29 cellular contexts compared by ENCODE assay signal in genomic region chr13:41490616-41491015, GRCh38. TPM values are rescaled to one million over a fixed set of nuclear protein-coding genes. Genes with fewer than 3 reads are reported as not detected.
A peak's percentile ranks its signal among the peaks of the same experiment; 100 is the strongest.
DNase-seq lines count a peak whose midpoint lies in the region; FAIRE-seq lines count a peak whose summit lies in the region.
"Had no signal": no experiment of that assay in that cellular context is flagged by ENCODE, and none has a peak within 500 bp of the region (broad histone marks: within the 10 kb centered on the region; RNA-seq: fewer than 3 reads in every experiment).

No MANE protein-coding gene starts in this region.

- no peak overlapping the region for H3K4me2 ChIP-seq in trophoblast cell (ENCODE audit: low read length)

- H3K9me3 ChIP-seq in CD4-positive, alpha-beta memory T cell (ENCODE audit: control insufficient read depth in 1 of 2, low read length in 2 of 2) = no peaks in the 10 kb centered on the region
- H3K9me3 ChIP-seq in trophoblast cell (ENCODE audit: insufficient read depth, low read depth, low read length) = no peaks in the 10 kb centered on the region
- H3K9me3 ChIP-seq: mucosa of descending colon, SJSA1, testis, uterus had no signal

- CTCF ChIA-PET in activated CD4-positive, alpha-beta memory T cell treated with anti-CD3 and anti-CD28 coated beads, Interleukin-2, amount 10 ng/mL, durations not matched to agents 7 days and 5 days (lab: Charles Lee) = interaction anchor here (0.7 to 3.0 kb wide), 4 partner anchors 16 to 136 kb away, joined by 3 to 16 read pairs (median 3); no protein-coding TSS in a partner anchor
- CTCF ChIA-PET in activated CD4-positive, alpha-beta memory T cell treated with anti-CD3 and anti-CD28 coated beads for 36 hours (lab: Charles Lee) = interaction anchor here (0.6 kb wide), 1 partner anchor 51 kb away, joined by 3 read pairs; no protein-coding TSS in a partner anchor
- CTCF ChIA-PET in CD4-positive, alpha-beta memory T cell (lab: Charles Lee; ENCODE audit: partially characterized antibody) = interaction anchor here (0.7 to 4.6 kb wide), 5 partner anchors 9 to 162 kb away, joined by 3 to 51 read pairs (median 4); partner anchors contain the start of gene RGCC

- H2AFZ ChIP-seq in trophoblast cell (ENCODE audit: insufficient read depth, low read length, poor library complexity) = no peak overlapping the region

- H3K79me1 ChIP-seq in trophoblast cell (ENCODE audit: low read length) = peaks cover 3% of the 10 kb centered on the region

- H3K79me2 ChIP-seq in trophoblast cell (ENCODE audit: control insufficient read depth, insufficient read depth, low read length, poor library complexity) = no peaks in the 10 kb centered on the region

- no peaks in the 10 kb centered on the region for H3K36me3 Mint-ChIP-seq in activated CD4-positive, alpha-beta memory T cell treated with anti-CD3 and anti-CD28 coated beads, Interleukin-2, amount 10 ng/mL, durations not matched to agents 7 days and 5 days (ENCODE audit: low read depth)
- H3K36me3 Mint-ChIP-seq in activated CD4-positive, alpha-beta memory T cell treated with anti-CD3 and anti-CD28 coated beads for 36 hours = peaks cover 1% of the 10 kb centered on the region
- H3K36me3 Mint-ChIP-seq in CD4-positive, alpha-beta memory T cell = peaks cover 0 to 8% of the 10 kb centered on the region in 2 donors
- peaks cover 8% of the 10 kb centered on the region for H3K36me3 Mint-ChIP-seq in activated naive CD8-positive, alpha-beta T cell treated with anti-CD3 and anti-CD28 coated beads for 36 hours

- no peaks in the 10 kb centered on the region for H3K27me3 Mint-ChIP-seq in activated CD4-positive, alpha-beta memory T cell treated with anti-CD3 and anti-CD28 coated beads, Interleukin-2, amount 10 ng/mL, durations not matched to agents 7 days and 5 days
- H3K27me3 Mint-ChIP-seq in activated CD4-positive, alpha-beta memory T cell treated with anti-CD3 and anti-CD28 coated beads for 36 hours = no peaks in the 10 kb centered on the region
- no peaks in the 10 kb centered on the region for H3K27me3 Mint-ChIP-seq in CD4-positive, alpha-beta memory T cell
- H3K27me3 Mint-ChIP-seq in activated naive CD8-positive, alpha-beta T cell treated with anti-CD3 and anti-CD28 coated beads for 36 hours = no peaks in the 10 kb centered on the region
- H3K27me3 Mint-ChIP-seq: activated T-cell treated with anti-CD3 and anti-CD28 coated beads, Interleukin-2, amount 50 U/mL, for 24 hours had no signal

- no peak overlapping the region for H3K4me3 Mint-ChIP-seq in activated CD4-positive, alpha-beta memory T cell treated with anti-CD3 and anti-CD28 coated beads, Interleukin-2, amount 10 ng/mL, durations not matched to agents 7 days and 5 days
- no peak overlapping the region for H3K4me3 Mint-ChIP-seq in activated CD4-positive, alpha-beta memory T cell treated with anti-CD3 and anti-CD28 coated beads for 36 hours
- H3K4me3 Mint-ChIP-seq in CD4-positive, alpha-beta memory T cell = peak overlapping the region in 2 of 8 donors; percentile 30 to 61
- H3K4me3 Mint-ChIP-seq in activated naive CD8-positive, alpha-beta T cell treated with anti-CD3 and anti-CD28 coated beads for 36 hours = no peak overlapping the region
- H3K4me3 Mint-ChIP-seq: activated T-cell treated with anti-CD3 and anti-CD28 coated beads, Interleukin-2, amount 50 U/mL, for 24 hours had no signal

- H3K27ac Mint-ChIP-seq in activated CD4-positive, alpha-beta memory T cell treated with anti-CD3 and anti-CD28 coated beads, Interleukin-2, amount 10 ng/mL, durations not matched to agents 7 days and 5 days = peak overlapping the region; percentile 33
- H3K27ac Mint-ChIP-seq in activated CD4-positive, alpha-beta memory T cell treated with anti-CD3 and anti-CD28 coated beads for 36 hours = no peak overlapping the region
- peak overlapping the region; percentile 65 to 90 (median 75) for H3K27ac Mint-ChIP-seq in CD4-positive, alpha-beta memory T cell
- H3K27ac Mint-ChIP-seq in activated naive CD8-positive, alpha-beta T cell treated with anti-CD3 and anti-CD28 coated beads for 36 hours = peak overlapping the region; percentile 60
- H3K27ac Mint-ChIP-seq: activated T-cell treated with anti-CD3 and anti-CD28 coated beads, Interleukin-2, amount 50 U/mL, for 24 hours had no signal

- H3K23ac ChIP-seq in trophoblast cell (ENCODE audit: low read length) = no peak overlapping the region

- H3K4me3 ChIP-seq in CD4-positive, alpha-beta memory T cell (ENCODE audit: low read length in 2 of 2) = no peak overlapping the region
- H3K4me3 ChIP-seq in trophoblast cell (ENCODE audit: low read depth, low read length) = no peak overlapping the region
- H3K4me3 ChIP-seq: ascending aorta, mucosa of descending colon, SJSA1, testis, uterus had no signal

- no CpG with 5 or more reads among the region's 1 CpG for WGBS in trophoblast cell (ENCODE audit: extremely low coverage, insufficient coverage, insufficient read length)

- no peak for FAIRE-seq in frontal cortex (lab: Jason Lieb, UNC)
- FAIRE-seq: GM12892, HTR-8/SVneo had no signal

- no peak overlapping the region for H3K18ac ChIP-seq in trophoblast cell (ENCODE audit: low read length)

- no peak overlapping the region for H2BK120ac ChIP-seq in trophoblast cell (ENCODE audit: insufficient read depth, low read length, poor library complexity)

- no peak overlapping the region for H2BK12ac ChIP-seq in trophoblast cell (ENCODE audit: low read length)

- DNase-seq in activated CD4-positive, alpha-beta memory T cell treated with anti-CD3 and anti-CD28 coated beads, Interleukin-2, amount 10 ng/mL, durations not matched to agents 7 days and 5 days = no peak
- no peak for DNase-seq in activated CD4-positive, alpha-beta memory T cell treated with anti-CD3 and anti-CD28 coated beads for 36 hours
- DNase-seq in CD4-positive, alpha-beta memory T cell = no peak
- no peak for DNase-seq in activated naive CD8-positive, alpha-beta T cell treated with anti-CD3 and anti-CD28 coated beads for 36 hours
- DNase-seq in trophoblast cell = peak; percentile 59 to 81
- DNase-seq in NCI-H187 treated with DMSO at 0.1 percent for 48 hours (lab: John Stamatoyannopoulos, UW) = no peak
- no peak for DNase-seq in ureter (ENCODE audit: low spot score)
- no peak for DNase-seq in frontal cortex (ENCODE audit: low spot score in 2 of 2)
- DNase-seq: activated T-cell treated with anti-CD3 and anti-CD28 coated beads, Interleukin-2, amount 50 U/mL, for 24 hours; COR-L47; effector CD8-positive, alpha-beta T cell; immature natural killer cell; left colon; mucosa of descending colon; NCI-H1048; NCI-H1694 treated with DMSO at 0.1 percent for 48 hours; NCI-H2171; NCI-H510A; RPMI8226; stimulated activated naive CD4-positive, alpha-beta T cell; testis; uterus had no signal

- H2BK5ac ChIP-seq in trophoblast cell (ENCODE audit: low read depth, low read length, poor library complexity) = no peak overlapping the region

- no peak overlapping the region for H3K9ac ChIP-seq in trophoblast cell (ENCODE audit: low read length)

- H3K4me1 Mint-ChIP-seq in activated CD4-positive, alpha-beta memory T cell treated with anti-CD3 and anti-CD28 coated beads, Interleukin-2, amount 10 ng/mL, durations not matched to agents 7 days and 5 days = peaks cover 40% of the 10 kb centered on the region
- H3K4me1 Mint-ChIP-seq in activated CD4-positive, alpha-beta memory T cell treated with anti-CD3 and anti-CD28 coated beads for 36 hours (ENCODE audit: low read depth) = peaks cover 56% of the 10 kb centered on the region
- H3K4me1 Mint-ChIP-seq in CD4-positive, alpha-beta memory T cell = peaks cover 35 to 60% (median 45%) of the 10 kb centered on the region in 4 donors
- H3K4me1 Mint-ChIP-seq in activated naive CD8-positive, alpha-beta T cell treated with anti-CD3 and anti-CD28 coated beads for 36 hours = peaks cover 65% of the 10 kb centered on the region

- POLR2A ChIA-PET in activated CD4-positive, alpha-beta memory T cell treated with anti-CD3 and anti-CD28 coated beads, Interleukin-2, amount 10 ng/mL, durations not matched to agents 7 days and 5 days (lab: Charles Lee) = interaction anchor here (1.1 kb wide), 1 partner anchor 9 kb away, joined by 3 read pairs; no protein-coding TSS in a partner anchor
- POLR2A ChIA-PET in activated CD4-positive, alpha-beta memory T cell treated with anti-CD3 and anti-CD28 coated beads for 36 hours (lab: Charles Lee) = interaction anchor here (3.8 kb wide), 1 partner anchor 26 kb away, joined by 21 read pairs; no protein-coding TSS in a partner anchor
- POLR2A ChIA-PET in CD4-positive, alpha-beta memory T cell (lab: Charles Lee; ENCODE audit: partially characterized antibody) = interaction anchor here (7.7 to 8.1 kb wide), 2 partner anchors 26 to 32 kb away, joined by 79 to 130 read pairs; partner anchors contain the start of gene RGCC

- H4K91ac ChIP-seq in trophoblast cell (ENCODE audit: low read depth, low read length) = no peak overlapping the region

- no peaks in the 10 kb centered on the region for H3K36me3 ChIP-seq in CD4-positive, alpha-beta memory T cell (ENCODE audit: insufficient read depth, low read length)
- H3K36me3 ChIP-seq in trophoblast cell (ENCODE audit: control insufficient read depth in 1 of 2, insufficient read depth in 2 of 2, low read length in 2 of 2) = no peaks in the 10 kb centered on the region
- H3K36me3 ChIP-seq: ascending aorta, SJSA1, uterus had no signal

- H3K4me1 ChIP-seq in CD4-positive, alpha-beta memory T cell (ENCODE audit: insufficient read depth, low read length) = peaks cover 65% of the 10 kb centered on the region
- H3K4me1 ChIP-seq in trophoblast cell (ENCODE audit: control insufficient read depth in 1 of 2, insufficient read depth in 2 of 2, low read length in 2 of 2) = peaks cover 4 to 12% of the 10 kb centered on the region in 2 experiments
- H3K4me1 ChIP-seq: uterus had no signal

- no peak overlapping the region for H4K8ac ChIP-seq in trophoblast cell (ENCODE audit: low read depth, low read length)

- H3K27ac ChIP-seq in CD4-positive, alpha-beta memory T cell (ENCODE audit: low read depth, low read length) = no peak overlapping the region
- no peak overlapping the region for H3K27ac ChIP-seq in trophoblast cell (ENCODE audit: low read depth, low read length)
- H3K27ac ChIP-seq: ascending aorta, epithelial cell of prostate, SJSA1, testis, uterus had no signal

- intact Hi-C loops in activated CD4-positive, alpha-beta memory T cell treated with anti-CD3 and anti-CD28 coated beads for 36 hours (cut with micrococcal nuclease) = no loop called here
- intact Hi-C loops in CD4-positive, alpha-beta memory T cell (cut with micrococcal nuclease) = no loop called here

- H2AK5ac ChIP-seq in trophoblast cell (ENCODE audit: low read length) = no peak overlapping the region

- no peak overlapping the region for H3K14ac ChIP-seq in trophoblast cell (ENCODE audit: low read length)

- H3K9me3 Mint-ChIP-seq in activated CD4-positive, alpha-beta memory T cell treated with anti-CD3 and anti-CD28 coated beads, Interleukin-2, amount 10 ng/mL, durations not matched to agents 7 days and 5 days = no peaks in the 10 kb centered on the region
- H3K9me3 Mint-ChIP-seq in activated CD4-positive, alpha-beta memory T cell treated with anti-CD3 and anti-CD28 coated beads for 36 hours = peaks cover 10% of the 10 kb centered on the region
- H3K9me3 Mint-ChIP-seq in CD4-positive, alpha-beta memory T cell = peaks cover 0 to 14% (median 7%) of the 10 kb centered on the region in 8 donors
- peaks cover 12% of the 10 kb centered on the region for H3K9me3 Mint-ChIP-seq in activated naive CD8-positive, alpha-beta T cell treated with anti-CD3 and anti-CD28 coated beads for 36 hours

- no peaks in the 10 kb centered on the region for H3K27me3 ChIP-seq in CD4-positive, alpha-beta memory T cell (ENCODE audit: insufficient read depth, low read length)
- H3K27me3 ChIP-seq in trophoblast cell (ENCODE audit: insufficient read depth, low read length) = no peaks in the 10 kb centered on the region
- H3K27me3 ChIP-seq: ascending aorta, SJSA1, testis, uterus had no signal

- H4K12ac ChIP-seq in trophoblast cell (ENCODE audit: low read depth, low read length) = no peak overlapping the region

- no peak overlapping the region for H3K4ac ChIP-seq in trophoblast cell (ENCODE audit: low read depth, low read length)

RNA-seq across cellular contexts. Expression of gene RGCC, which starts 33.3 kb away (rescaled TPM):
- total RNA-seq in activated CD4-positive, alpha-beta memory T cell treated with anti-CD3 and anti-CD28 coated beads, Interleukin-2, amount 10 ng/mL, durations not matched to agents 7 days and 5 days = 10 to 100 TPM; 58.0 to 62.4 TPM
- total RNA-seq in activated CD4-positive, alpha-beta memory T cell treated with anti-CD3 and anti-CD28 coated beads for 36 hours = 10 to 100 TPM; 94.8 to 96.8 TPM
- total RNA-seq in CD4-positive, alpha-beta memory T cell = 100 to 1,000 TPM; 146 to 154 TPM
- 100 to 1,000 TPM; 137 to 156 TPM for polyA plus RNA-seq in CD4-positive, alpha-beta memory T cell
- total RNA-seq in activated naive CD8-positive, alpha-beta T cell treated with anti-CD3 and anti-CD28 coated beads for 36 hours = 100 to 1,000 TPM; 111 to 117 TPM
- polyA plus RNA-seq in trophoblast cell (2013) = 29.5 and 29.8 TPM in 2 replicates
- total RNA-seq in ureter = 11.9 TPM
- 17.1 TPM for total RNA-seq in frontal cortex
- total RNA-seq: A673 had no signal
- polyA plus RNA-seq: neural cell had no signal

Comparison
In these comparisons a context has a peak if more than half of its experiments do, and no peak if none do; other contexts are left out.
1. DNase-seq: peak in trophoblast cell (2 of 2); none in activated CD4-positive, alpha-beta memory T cell treated with anti-CD3 and anti-CD28 coated beads, Interleukin-2, amount 10 ng/mL, durations not matched to agents 7 days and 5 days (single experiment), activated CD4-positive, alpha-beta memory T cell treated with anti-CD3 and anti-CD28 coated beads for 36 hours (single experiment), CD4-positive, alpha-beta memory T cell (0 of 5), activated naive CD8-positive, alpha-beta T cell treated with anti-CD3 and anti-CD28 coated beads for 36 hours (single experiment), NCI-H187 treated with DMSO at 0.1 percent for 48 hours (single experiment), ureter (single experiment) and frontal cortex (0 of 2).